19 cellular contexts compared by ENCODE assay signal in genomic region chr11:67627394-67627787, GRCh38. TPM values are rescaled to one million over a fixed set of nuclear protein-coding genes. Genes with fewer than 3 reads are reported as not detected.
DNase-seq lines count a peak whose midpoint lies in the region; ATAC-seq and TF ChIP-seq lines count a peak whose summit lies in the region.
"Had no signal": no experiment of that assay in that cellular context is flagged by ENCODE, and none has a peak within 500 bp of the region (broad histone marks: within the 10 kb centered on the region; RNA-seq: fewer than 3 reads in every experiment).

No MANE protein-coding gene starts in this region.

- H3K4me3 ChIP-seq in DND-41 (ENCODE audit: low read depth in 1 of 2, low read length in 2 of 2) (peak overlapping the region in 1 of 2 experiments; percentile 96; a peak in 1 of 4 replicates), HUES64 (ENCODE audit: low read length) (no peak overlapping the region), neuronal stem cell (ENCODE audit: low read length in 2 of 2) (no peak overlapping the region), hepatocyte (no peak overlapping the region)
- H3K4me3 ChIP-seq: coronary artery had no signal

- H2BK15ac ChIP-seq in neuronal stem cell (ENCODE audit: low read length), result no peak overlapping the region

- no peak overlapping the region for H4K8ac ChIP-seq in neuronal stem cell (ENCODE audit: low read depth, low read length)

- H4K91ac ChIP-seq in neuronal stem cell (ENCODE audit: low read depth, low read length, poor library complexity), result no peak overlapping the region

- intact Hi-C loops in left cardiac atrium (cut with DNase I), result no loop called here

- DNase-seq in DND-41 (peak; percentile 27), left cardiac atrium (peak; percentile 12), neuronal stem cell (ENCODE audit: low spot score) (no peak), NCI-H345 (lab: John Stamatoyannopoulos, UW) (no peak), omental fat pad (ENCODE audit: low spot score) (no peak), hepatocyte (ENCODE audit: low spot score) (no peak)
- DNase-seq: activated B cell treated with CpG ODN at 0.5 μM for 24 hours; activated naive CD4-positive, alpha-beta T cell treated with Interleukin-2 at 50 U/mL for 16 hours; NCI-H1930; small intestine; stimulated activated CD8-positive, alpha-beta memory T cell treated with anti-CD3 and anti-CD28 coated beads, Interleukin-4, amount 100 ng/mL, for 48 hours had no signal

- no peaks in the 10 kb centered on the region for H3K79me1 ChIP-seq in neuronal stem cell (ENCODE audit: low read depth, low read length)

- peak overlapping the region; percentile 84 for H2BK12ac ChIP-seq in neuronal stem cell (ENCODE audit: low read length)

- peak overlapping the region; percentile 89 for H3K23ac ChIP-seq in neuronal stem cell (ENCODE audit: low read depth, low read length, poor library complexity)

- ATAC-seq in DND-41 (ENCODE audit: insufficient read depth, low read depth) (no peak), left cardiac atrium (no peak), omental fat pad (ENCODE audit: low FRiP score) (no peak), HG02610 (IDR thresholded peaks at IDR 0.05; ENCODE audit: unreplicated experiment) (no peak)
- ATAC-seq: left colon had no signal

- H3K79me2 ChIP-seq in DND-41 (ENCODE audit: insufficient read depth, low read length), result peaks cover 25% of the 10 kb centered on the region
- no peaks in the 10 kb centered on the region for H3K79me2 ChIP-seq in hepatocyte
- H3K79me2 ChIP-seq: parathyroid adenoma had no signal

- no peak overlapping the region for H3K14ac ChIP-seq in neuronal stem cell (ENCODE audit: low read length)

- H3K9ac ChIP-seq in DND-41 (ENCODE audit: low read depth, low read length) (peak overlapping the region; percentile 99), HUES64 (ENCODE audit: low read depth, low read length) (no peak overlapping the region), neuronal stem cell (ENCODE audit: low read depth, low read length, poor library complexity) (no peak overlapping the region)
- H3K9ac ChIP-seq: KMS-11, parathyroid adenoma had no signal

- H2AFZ ChIP-seq in DND-41 (ENCODE audit: low read depth, low read length) (no peak overlapping the region), neuronal stem cell (ENCODE audit: low read length) (no peak overlapping the region), hepatocyte (no peak overlapping the region)
- H2AFZ ChIP-seq: parathyroid adenoma had no signal

- H3K36me3 ChIP-seq in DND-41 (ENCODE audit: insufficient read depth, low read length) (peaks cover 25% of the 10 kb centered on the region), HUES64 (ENCODE audit: insufficient read depth, low read length) (peaks cover 7% of the 10 kb centered on the region), neuronal stem cell (replicated peaks in 1 of 2; ENCODE audit: control insufficient read depth in 2 of 2, insufficient read depth in 2 of 2, low read length in 2 of 2) (peaks cover 5% of the 10 kb centered on the region in 2 donors), hepatocyte (replicated peaks; ENCODE audit: insufficient read depth, low read depth) (no peaks in the 10 kb centered on the region)

- peak overlapping the region; percentile 75 for H2AK5ac ChIP-seq in neuronal stem cell (ENCODE audit: low read depth, low read length)

- H2BK120ac ChIP-seq in neuronal stem cell (ENCODE audit: low read depth, low read length), result no peak overlapping the region

- H3K27ac ChIP-seq in DND-41 (ENCODE audit: low read length), result peak overlapping the region; percentile 97
- peak overlapping the region; percentile 85; the same call in 1 of the 2 replicates for H3K27ac ChIP-seq in HUES64 (ENCODE audit: low read depth, low read length)
- peak overlapping the region; percentile 63 for H3K27ac ChIP-seq in neuronal stem cell (replicated peaks; ENCODE audit: low read length)
- no peak overlapping the region for H3K27ac ChIP-seq in hepatocyte
- H3K27ac ChIP-seq: coronary artery, KMS-11, parathyroid adenoma had no signal

- H2BK5ac ChIP-seq in neuronal stem cell (ENCODE audit: low read length), result no peak overlapping the region

- H3K4me1 ChIP-seq in DND-41 (ENCODE audit: insufficient read depth, low read length), result peaks cover 73% of the 10 kb centered on the region
- no peaks in the 10 kb centered on the region for H3K4me1 ChIP-seq in HUES64 (ENCODE audit: insufficient read depth, low read length)
- peaks cover 8 to 16% of the 10 kb centered on the region in 2 donors for H3K4me1 ChIP-seq in neuronal stem cell (ENCODE audit: control insufficient read depth in 2 of 2, insufficient read depth in 1 of 2, low read depth in 1 of 2, low read length in 2 of 2)
- H3K4me1 ChIP-seq in hepatocyte (ENCODE audit: insufficient read depth), result peaks cover 13% of the 10 kb centered on the region

- WGBS in HUES64, result 91% methylated on average over 6 of the region's 6 CpGs
- no CpG with 5 or more reads among the region's 6 CpGs for whole genome bisulfite sequencing in neuronal stem cell (ENCODE audit: extremely low coverage in 2 of 2, insufficient read length in 2 of 2, insufficient replicate concordance in 1 of 2), 2 donors
- WGBS in hepatocyte (ENCODE audit: low lambda C conversion rate, missing lambda C conversion rate), result 81% methylated on average over 6 of the region's 6 CpGs

- TF ChIP-seq CTCF in DND-41 (IDR thresholded peaks at IDR 0.05; ENCODE audit: borderline replicate concordance, extremely low read depth, low read length, poor library complexity, severe bottlenecking), result no peak
- TF ChIP-seq CTCF in omental fat pad (IDR thresholded peaks at IDR 0.05), result no peak
- no peak for TF ChIP-seq CTCF in hepatocyte (IDR thresholded peaks at IDR 0.05; ENCODE audit: poor library complexity)

- H3K4ac ChIP-seq in neuronal stem cell (ENCODE audit: low read length), result no peak overlapping the region

- H3K27me3 ChIP-seq in DND-41 (ENCODE audit: insufficient read depth, low read length, poor library complexity) (no peaks in the 10 kb centered on the region), HUES64 (ENCODE audit: insufficient read depth, low read length) (no peaks in the 10 kb centered on the region), neuronal stem cell (ENCODE audit: control insufficient read depth in 3 of 3, insufficient read depth in 3 of 3, low read depth in 1 of 3, low read length in 3 of 3) (no peaks in the 10 kb centered on the region), hepatocyte (no peaks in the 10 kb centered on the region)

- no peaks in the 10 kb centered on the region for H4K20me1 ChIP-seq in DND-41 (ENCODE audit: insufficient read depth, low read length)
- H4K20me1 ChIP-seq in hepatocyte (ENCODE audit: insufficient read depth, poor library complexity, severe bottlenecking), result no peaks in the 10 kb centered on the region

- H3K9me3 ChIP-seq in DND-41 (ENCODE audit: insufficient read depth, low read length, severe bottlenecking) (no peaks in the 10 kb centered on the region), HUES64 (ENCODE audit: insufficient read depth, low read depth, low read length) (no peaks in the 10 kb centered on the region), neuronal stem cell (replicated peaks in 1 of 2; ENCODE audit: control insufficient read depth in 2 of 2, insufficient read depth in 1 of 2, low read depth in 1 of 2, low read length in 2 of 2) (no peaks in the 10 kb centered on the region), hepatocyte (ENCODE audit: low read depth) (no peaks in the 10 kb centered on the region)

- H3K9me2 ChIP-seq in hepatocyte (replicated peaks; ENCODE audit: insufficient read depth), result no peaks in the 10 kb centered on the region

- H3K18ac ChIP-seq in neuronal stem cell (ENCODE audit: low read length), result peak overlapping the region; percentile 13

- H3K4me2 ChIP-seq in DND-41 (ENCODE audit: insufficient read depth, low read length), result peak overlapping the region; percentile 88
- H3K4me2 ChIP-seq in neuronal stem cell (ENCODE audit: insufficient read depth, low read length, poor library complexity, severe bottlenecking), result no peak overlapping the region
- H3K4me2 ChIP-seq in hepatocyte, result no peak overlapping the region
- H3K4me2 ChIP-seq: KMS-11 had no signal

RNA-seq across cellular contexts. Expression of gene NUDT8, which starts 2.3 kb away (rescaled TPM):
- polyA plus RNA-seq in HUES64 (2013, experiment 1 of 2), result 14.7 TPM
- 11.6 TPM for polyA plus RNA-seq in HUES64 (2013, experiment 2 of 2)
- total RNA-seq in left cardiac atrium (10 to 100 TPM; 60.1 to 61.7 TPM), omental fat pad (10 to 100 TPM in 2 of 4 donors, 1 to 10 TPM in 2; 5.5 to 15.4 (median 9.7) TPM), hepatocyte (12.9 and 13.6 TPM in 2 replicates)
- 7.6 TPM for polyA plus RNA-seq in neuronal stem cell (2013, experiment 1 of 2)
- polyA plus RNA-seq in neuronal stem cell (2013, experiment 2 of 2), result 6.7 TPM
- 28.7 and 29.2 TPM in 2 replicates for polyA plus RNA-seq in hepatocyte

RNA-seq across cellular contexts. Expression of gene TBX10, which starts 12.2 kb away (rescaled TPM):
- polyA plus RNA-seq in HUES64 (2013, experiment 1 of 2), result not detected
- not detected for polyA plus RNA-seq in HUES64 (2013, experiment 2 of 2)
- total RNA-seq in left cardiac atrium (not detected), omental fat pad (not detected), hepatocyte (0.70 TPM in 1 of 2 replicates, not detected in the other)
- polyA plus RNA-seq in neuronal stem cell (2013, experiment 1 of 2), result 0.04 TPM
- polyA plus RNA-seq in neuronal stem cell (2013, experiment 2 of 2), result 0.03 TPM
- 0.34 TPM in 1 of 2 replicates, not detected in the other for polyA plus RNA-seq in hepatocyte
- total RNA-seq: activated B cell treated with CpG ODN at 0.5 μM for 24 hours; NCI-H460; T-helper 1 cell treated with Interleukin-12 subunit alpha and Interleukin-12 subunit beta and Interleukin-4 antibody, amounts not matched to agents 30 ng/mL and 1 ng/mL, for 36 hours had no signal

RNA-seq across cellular contexts. Expression of gene NDUFV1, which starts 20.7 kb away (rescaled TPM):
- 76.7 TPM for polyA plus RNA-seq in HUES64 (2013, experiment 1 of 2)
- polyA plus RNA-seq in HUES64 (2013, experiment 2 of 2), result 75.6 TPM
- total RNA-seq in left cardiac atrium, result 100 to 1,000 TPM; 422 to 434 TPM
- polyA plus RNA-seq in neuronal stem cell (2013, experiment 1 of 2), result 71.8 TPM
- polyA plus RNA-seq in neuronal stem cell (2013, experiment 2 of 2), result 67.2 TPM
- 100 to 1,000 TPM; 143 to 233 (median 165) TPM for total RNA-seq in omental fat pad
- 163 and 194 TPM in 2 replicates for total RNA-seq in hepatocyte
- polyA plus RNA-seq in hepatocyte, result 226 and 239 TPM in 2 replicates

RNA-seq across cellular contexts. Expression of gene ACY3, which starts 23.1 kb away (rescaled TPM):
- polyA plus RNA-seq in HUES64 (2013, experiment 1 of 2), result not detected
- not detected for polyA plus RNA-seq in HUES64 (2013, experiment 2 of 2)
- not detected for total RNA-seq in left cardiac atrium
- polyA plus RNA-seq in neuronal stem cell (2013, experiment 1 of 2), result not detected
- not detected for polyA plus RNA-seq in neuronal stem cell (2013, experiment 2 of 2)
- not detected for total RNA-seq in omental fat pad
- total RNA-seq in hepatocyte, result 9.5 and 15.4 TPM in 2 replicates
- polyA plus RNA-seq in hepatocyte, result 18.7 and 20.9 TPM in 2 replicates
- total RNA-seq: activated B cell treated with CpG ODN at 0.5 μM for 24 hours; NCI-H460; T-helper 1 cell treated with Interleukin-12 subunit alpha and Interleukin-12 subunit beta and Interleukin-4 antibody, amounts not matched to agents 30 ng/mL and 1 ng/mL, for 36 hours had no signal

RNA-seq across cellular contexts. Expression of gene GSTP1, which starts 43.8 kb away (rescaled TPM):
- 955 TPM for polyA plus RNA-seq in HUES64 (2013, experiment 1 of 2)
- polyA plus RNA-seq in HUES64 (2013, experiment 2 of 2), result 967 TPM
- total RNA-seq in left cardiac atrium, result 100 to 1,000 TPM; 314 to 337 TPM
- 927 TPM for polyA plus RNA-seq in neuronal stem cell (2013, experiment 1 of 2)
- 915 TPM for polyA plus RNA-seq in neuronal stem cell (2013, experiment 2 of 2)
- 100 to 1,000 TPM; 435 to 948 (median 670) TPM for total RNA-seq in omental fat pad
- 943 and 1,040 TPM in 2 replicates for total RNA-seq in hepatocyte
- polyA plus RNA-seq in hepatocyte, result 1,974 and 1,982 TPM in 2 replicates

Comparison
In these comparisons a context has a peak if more than half of its experiments do, and no peak if none do; other contexts are left out.
1. DNase-seq: peak in DND-41 (single experiment) and left cardiac atrium (single experiment); none in neuronal stem cell (single experiment), NCI-H345 (single experiment), omental fat pad (single experiment) and hepatocyte (single experiment).